Comparison of ENCODE assay signal across 17 cellular contexts in the genomic region with DNA sequence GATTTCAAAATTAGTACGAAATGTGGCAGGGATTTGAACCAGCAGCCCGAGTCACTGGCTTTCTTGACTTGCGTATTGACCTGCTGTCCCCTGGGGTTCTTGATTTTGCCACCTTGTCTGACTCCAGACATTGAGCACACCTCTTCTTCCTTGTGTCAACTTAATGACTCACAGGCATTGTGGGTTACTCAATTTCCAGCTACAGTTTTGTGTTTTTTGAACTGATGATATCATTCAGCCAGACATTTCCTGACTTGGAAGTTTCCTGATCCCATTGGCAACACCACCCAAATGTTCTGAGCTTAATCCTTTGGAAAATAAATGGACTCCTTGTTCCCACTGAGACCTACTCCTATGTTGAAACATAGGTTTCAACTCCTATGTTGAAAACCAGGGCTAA.
DNase-seq lines count a peak whose midpoint lies in the region; ATAC-seq and TF ChIP-seq lines count a peak whose summit lies in the region.
"Had no signal": no experiment of that assay in that cellular context is flagged by ENCODE, and none has a peak within 500 bp of the region (broad histone marks: within the 10 kb centered on the region; RNA-seq: fewer than 3 reads in every experiment).

No MANE protein-coding gene starts in this region.

- H3K9me3 ChIP-seq in WERI-Rb-1 (ENCODE audit: severe bottlenecking): no peaks in the 10 kb centered on the region
- H3K9me3 ChIP-seq: BLaER1, uterus had no signal

- no peak overlapping the region for H3K27ac ChIP-seq in WERI-Rb-1
- H3K27ac ChIP-seq: BLaER1, uterus had no signal

- DNase-seq in COLO829 (ENCODE audit: low spot score) (peak; percentile 79), M059J (ENCODE audit: low read depth) (peak; percentile 36), dermis blood vessel endothelial cell (peak; percentile 97), kidney glomerular epithelial cell (lab: John Stamatoyannopoulos, UW) (peak; percentile 42), WERI-Rb-1 (no peak)
- DNase-seq: activated CD4-positive, alpha-beta T cell treated with anti-CD3 and anti-CD28 coated beads, Interleukin-2, amount 50 U/mL, for 4 hours; activated gamma-delta T cell; cortex of kidney; NCI-H1694 treated with DMSO at 0.1 percent for 48 hours; nephron progenitor cell; stimulated activated CD4-positive, alpha-beta T cell treated with anti-CD3 and anti-CD28 coated beads, Interleukin-12 subunit alpha, Interleukin-12 subunit beta, amount 100 ng/mL, for 4 hours; T-helper 17 cell; uterus had no signal

- no peaks in the 10 kb centered on the region for H3K36me3 ChIP-seq in WERI-Rb-1
- H3K36me3 ChIP-seq: BLaER1, uterus had no signal

- no peak for ATAC-seq in HG02981 (IDR thresholded peaks at IDR 0.05; ENCODE audit: unreplicated experiment)
- ATAC-seq in GM18520 (IDR thresholded peaks at IDR 0.05; ENCODE audit: unreplicated experiment): no peak
- ATAC-seq in GM18519 (IDR thresholded peaks at IDR 0.05; ENCODE audit: low FRiP score, unreplicated experiment): no peak
- ATAC-seq: T-helper 17 cell had no signal

- TF ChIP-seq CTCF in WERI-Rb-1 (IDR thresholded peaks at IDR 0.05; ENCODE audit: low read depth, low read length): no peak

- no peaks in the 10 kb centered on the region for H3K27me3 ChIP-seq in WERI-Rb-1 (ENCODE audit: insufficient read depth, low read depth, severe bottlenecking)
- H3K27me3 ChIP-seq: BLaER1, uterus had no signal

- no peak overlapping the region for H3K4me3 ChIP-seq in WERI-Rb-1 (ENCODE audit: low read depth, low read length)
- H3K4me3 ChIP-seq: BLaER1, uterus had no signal
